ENCODE assay signal across 11 cellular contexts in genomic region chr6:35214869-35215664, GRCh38. TPM values are rescaled to one million over a fixed set of nuclear protein-coding genes. Genes with fewer than 3 reads are reported as not detected.
DNase-seq lines count a peak whose midpoint lies in the region; ATAC-seq and TF ChIP-seq lines count a peak whose summit lies in the region.
"Had no signal": no experiment of that assay in that cellular context is flagged by ENCODE, and none has a peak within 500 bp of the region (broad histone marks: within the 10 kb centered on the region; RNA-seq: fewer than 3 reads in every experiment).

No MANE protein-coding gene starts in this region.

- H3K4me2 ChIP-seq in neuronal stem cell (ENCODE audit: insufficient read depth, low read length, poor library complexity, severe bottlenecking) = peak overlapping the region; percentile 81

- intact Hi-C loops in Panc1 (cut with micrococcal nuclease; ENCODE audit: unreplicated experiment) = no loop called here

- no peak for DNase-seq in CD4-positive, CD25-positive, alpha-beta regulatory T cell
- DNase-seq in Panc1 (ENCODE audit: low read depth, low spot score) = no peak
- no peak for DNase-seq in glutamatergic neuron
- no peak for DNase-seq in neuronal stem cell (ENCODE audit: low spot score)
- no peak for DNase-seq in NCI-H1105 treated with DMSO at 0.1 percent for 48 hours (lab: John Stamatoyannopoulos, UW)
- DNase-seq in NCI-H2196 treated with DMSO at 0.1 percent for 48 hours (lab: John Stamatoyannopoulos, UW; ENCODE audit: unreplicated experiment) = no peak
- DNase-seq: DMS153, hippocampal formation, NCI-H2081 treated with DMSO at 0.1 percent for 48 hours had no signal

- H3K27me3 ChIP-seq in CD4-positive, CD25-positive, alpha-beta regulatory T cell (ENCODE audit: control insufficient read depth, insufficient read depth, low read length) = peaks cover 25% of the 10 kb centered on the region
- H3K27me3 ChIP-seq in Panc1 (ENCODE audit: control insufficient read depth, insufficient read depth, low read length) = no peaks in the 10 kb centered on the region; the same call in 1 of the 2 replicates
- peaks cover 0 to 5% (median 5%) of the 10 kb centered on the region in 3 experiments for H3K27me3 ChIP-seq in neuronal stem cell (ENCODE audit: control insufficient read depth in 3 of 3, insufficient read depth in 3 of 3, low read depth in 1 of 3, low read length in 3 of 3)

- no peak overlapping the region for H2BK15ac ChIP-seq in neuronal stem cell (ENCODE audit: low read length)

- H2BK5ac ChIP-seq in neuronal stem cell (ENCODE audit: low read length) = no peak overlapping the region

- TF ChIP-seq CTCF in Panc1 (IDR thresholded peaks at IDR 0.05) (no peak), glutamatergic neuron (IDR thresholded peaks at IDR 0.05; ENCODE audit: partially characterized antibody, unreplicated experiment) (no peak)

- H2BK120ac ChIP-seq in neuronal stem cell (ENCODE audit: low read depth, low read length) = no peak overlapping the region

- no peak overlapping the region for H3K14ac ChIP-seq in neuronal stem cell (ENCODE audit: low read length)

- H3K9me3 Mint-ChIP-seq in CD4-positive, CD25-positive, alpha-beta regulatory T cell = peaks cover 0 to 5% (median 0%) of the 10 kb centered on the region in 7 donors
- peaks cover 2% of the 10 kb centered on the region for H3K9me3 Mint-ChIP-seq in glutamatergic neuron (ENCODE audit: unreplicated experiment)

- peaks cover 0 to 9% (median 7%) of the 10 kb centered on the region in 4 donors for H3K4me1 Mint-ChIP-seq in CD4-positive, CD25-positive, alpha-beta regulatory T cell
- peaks cover 20% of the 10 kb centered on the region for H3K4me1 Mint-ChIP-seq in glutamatergic neuron (ENCODE audit: low read depth, unreplicated experiment)

- WGBS in neuronal stem cell (ENCODE audit: extremely low coverage in 2 of 2, insufficient read length in 2 of 2, insufficient replicate concordance in 1 of 2), 2 donors = no CpG with 5 or more reads among the region's 18 CpGs

- H3K36me3 ChIP-seq in CD4-positive, CD25-positive, alpha-beta regulatory T cell (ENCODE audit: control insufficient read depth, insufficient read depth, low read length) = no peaks in the 10 kb centered on the region
- H3K36me3 ChIP-seq in Panc1 (ENCODE audit: control insufficient read depth, insufficient read depth, low read length) (no peaks in the 10 kb centered on the region), neuronal stem cell (replicated peaks in 1 of 2; ENCODE audit: control insufficient read depth in 2 of 2, insufficient read depth in 2 of 2, low read length in 2 of 2) (peaks cover 0 to 17% of the 10 kb centered on the region in 2 donors)

- CTCF ChIA-PET in Panc1 (lab: Charles Lee) = interaction anchor here (0.5 to 1.8 kb wide), 3 partner anchors 9 to 91 kb away, joined by 3 to 4 read pairs (median 3); no protein-coding TSS in a partner anchor

- no TSS peak for BruUV-seq in Panc1 (replicated peaks; lab: Mats Ljungman, UMichigan)

- no peak overlapping the region for H3K4ac ChIP-seq in neuronal stem cell (ENCODE audit: low read length)

- no peak overlapping the region for H3K23ac ChIP-seq in neuronal stem cell (ENCODE audit: low read depth, low read length, poor library complexity)

- no peak for ATAC-seq in CD4-positive, CD25-positive, alpha-beta regulatory T cell (ENCODE audit: low read depth in 2 of 2)
- ATAC-seq in Panc1 = no peak
- no peak for ATAC-seq in HG02763 (IDR thresholded peaks at IDR 0.05; ENCODE audit: unreplicated experiment)
- ATAC-seq in esophagus mucosa = no peak

- no peak overlapping the region for H3K4me3 ChIP-seq in CD4-positive, CD25-positive, alpha-beta regulatory T cell (ENCODE audit: low read depth, low read length)
- H3K4me3 ChIP-seq in Panc1 (ENCODE audit: low read depth in 2 of 2, low read length in 2 of 2) (peak overlapping the region; percentile 49 to 53; a peak in 3 of 4 replicates), neuronal stem cell (ENCODE audit: low read length in 2 of 2) (peak overlapping the region; percentile 74 to 93)

- H3K18ac ChIP-seq in neuronal stem cell (ENCODE audit: low read length) = no peak overlapping the region

- no peak overlapping the region for H2AK5ac ChIP-seq in neuronal stem cell (ENCODE audit: low read depth, low read length)

- H3K36me3 Mint-ChIP-seq in CD4-positive, CD25-positive, alpha-beta regulatory T cell = no peaks in the 10 kb centered on the region
- no peaks in the 10 kb centered on the region for H3K36me3 Mint-ChIP-seq in glutamatergic neuron (ENCODE audit: unreplicated experiment)

- peaks cover 59% of the 10 kb centered on the region for H3K27me3 Mint-ChIP-seq in CD4-positive, CD25-positive, alpha-beta regulatory T cell
- H3K27me3 Mint-ChIP-seq in glutamatergic neuron (ENCODE audit: unreplicated experiment) = peaks cover 27% of the 10 kb centered on the region

- H3K4me3 Mint-ChIP-seq in CD4-positive, CD25-positive, alpha-beta regulatory T cell = peak overlapping the region in 3 of 4 donors; percentile 41 to 59 (median 50)
- H3K4me3 Mint-ChIP-seq in glutamatergic neuron (ENCODE audit: unreplicated experiment) = peak overlapping the region; percentile 74

- no peak overlapping the region for H3K27ac ChIP-seq in CD4-positive, CD25-positive, alpha-beta regulatory T cell (ENCODE audit: insufficient read depth, low read length, poor library complexity, severe bottlenecking)
- H3K27ac ChIP-seq in Panc1 (ENCODE audit: low read length) (no peak overlapping the region), neuronal stem cell (replicated peaks; ENCODE audit: low read length) (peak overlapping the region; percentile 98)

- H3K79me1 ChIP-seq in neuronal stem cell (ENCODE audit: low read depth, low read length) = peaks cover 6% of the 10 kb centered on the region

- no peak overlapping the region for H3K9ac ChIP-seq in neuronal stem cell (ENCODE audit: low read depth, low read length, poor library complexity)

- in situ Hi-C loops in Panc1 (cut with HindIII; ENCODE audit: low pct_unique_long_range_greater_than_20kb, low sequenced_read_pairs) = no loop called here

- no peak overlapping the region for H3K27ac Mint-ChIP-seq in CD4-positive, CD25-positive, alpha-beta regulatory T cell
- no peak overlapping the region for H3K27ac Mint-ChIP-seq in glutamatergic neuron (ENCODE audit: unreplicated experiment)

- no peak overlapping the region for H2BK12ac ChIP-seq in neuronal stem cell (ENCODE audit: low read length)

- H2AFZ ChIP-seq in neuronal stem cell (ENCODE audit: low read length) = peak overlapping the region; percentile 89

- POLR2A ChIA-PET in Panc1 (lab: Charles Lee) = interaction anchor here (0.6 kb wide), 2 partner anchors 321 to 641 kb away, joined by 5 to 10 read pairs; no protein-coding TSS in a partner anchor

- H3K4me1 ChIP-seq in CD4-positive, CD25-positive, alpha-beta regulatory T cell (ENCODE audit: control insufficient read depth, insufficient read depth, low read length, poor library complexity, severe bottlenecking) = peaks cover 11% of the 10 kb centered on the region
- H3K4me1 ChIP-seq in Panc1 (ENCODE audit: control insufficient read depth, insufficient read depth, low read length) = peaks cover 14% of the 10 kb centered on the region; the same call in 1 of the 2 replicates
- peaks cover 42 to 50% of the 10 kb centered on the region in 2 donors for H3K4me1 ChIP-seq in neuronal stem cell (ENCODE audit: control insufficient read depth in 2 of 2, insufficient read depth in 1 of 2, low read depth in 1 of 2, low read length in 2 of 2)

- no peak overlapping the region for H4K91ac ChIP-seq in neuronal stem cell (ENCODE audit: low read depth, low read length, poor library complexity)

- no peaks in the 10 kb centered on the region for H3K9me3 ChIP-seq in CD4-positive, CD25-positive, alpha-beta regulatory T cell (ENCODE audit: control insufficient read depth in 2 of 2, low read length in 2 of 2)
- H3K9me3 ChIP-seq in Panc1 (ENCODE audit: control insufficient read depth, insufficient read depth, low read depth, low read length) (no peaks in the 10 kb centered on the region), neuronal stem cell (replicated peaks in 1 of 2; ENCODE audit: control insufficient read depth in 2 of 2, insufficient read depth in 1 of 2, low read depth in 1 of 2, low read length in 2 of 2) (no peaks in the 10 kb centered on the region)

- no peak overlapping the region for H4K8ac ChIP-seq in neuronal stem cell (ENCODE audit: low read depth, low read length)

RNA-seq across cellular contexts. Expression of gene SCUBE3, which starts 1.3 kb away (rescaled TPM):
- not detected for total RNA-seq in CD4-positive, CD25-positive, alpha-beta regulatory T cell
- polyA plus RNA-seq in CD4-positive, CD25-positive, alpha-beta regulatory T cell = under 1 TPM in 3 of 4 donors, not detected in 1; 0.03 to 0.11 (median 0.05) TPM
- total RNA-seq in Panc1 (2021; ENCODE audit: unreplicated experiment) = 1.6 TPM
- polyA plus RNA-seq in Panc1 (2012; ENCODE audit: insufficient read length) = 3.1 TPM
- total RNA-seq in glutamatergic neuron (ENCODE audit: unreplicated experiment) = 0.25 TPM
- polyA plus RNA-seq in neuronal stem cell (2013, experiment 1 of 2) = 17.3 TPM
- polyA plus RNA-seq in neuronal stem cell (2013, experiment 2 of 2) = 17.3 TPM
- total RNA-seq in esophagus mucosa = 0.12 TPM

RNA-seq across cellular contexts. Expression of gene ZNF76, which starts 44.5 kb away (rescaled TPM):
- total RNA-seq in CD4-positive, CD25-positive, alpha-beta regulatory T cell = 66.6 TPM
- polyA plus RNA-seq in CD4-positive, CD25-positive, alpha-beta regulatory T cell = 10 to 100 TPM; 18.7 to 25.1 (median 20.5) TPM
- total RNA-seq in Panc1 (2021; ENCODE audit: unreplicated experiment) = 41.5 TPM
- 43.6 TPM for polyA plus RNA-seq in Panc1 (2012; ENCODE audit: insufficient read length)
- total RNA-seq in glutamatergic neuron (ENCODE audit: unreplicated experiment) = 38.3 TPM
- polyA plus RNA-seq in neuronal stem cell (2013, experiment 1 of 2) = 22.2 TPM
- 22.2 TPM for polyA plus RNA-seq in neuronal stem cell (2013, experiment 2 of 2)
- 14.3 TPM for total RNA-seq in esophagus mucosa
